ENCODE assay signal across 18 cellular contexts in genomic region chr12:66829660-66830325, GRCh38.
DNase-seq lines count a peak whose midpoint lies in the region; ATAC-seq and TF ChIP-seq lines count a peak whose summit lies in the region.
"Had no signal": no experiment of that assay in that cellular context is flagged by ENCODE, and none has a peak within 500 bp of the region (broad histone marks: within the 10 kb centered on the region; RNA-seq: fewer than 3 reads in every experiment).

No MANE protein-coding gene starts in this region.

- no peaks in the 10 kb centered on the region for H3K9me3 Mint-ChIP-seq in MCF 10A (ENCODE audit: unreplicated experiment)
- peaks cover 5% of the 10 kb centered on the region for H3K9me3 Mint-ChIP-seq in T-helper 1 cell treated with Interleukin-12 subunit alpha and Interleukin-12 subunit beta and Interleukin-4 antibody, amounts not matched to agents 30 μg/mL and 1 μg/mL, for 36 hours
- H3K9me3 Mint-ChIP-seq: nephron had no signal

- H3K4me3 ChIP-seq in mammary epithelial cell (replicated peaks in 1 of 3; ENCODE audit: insufficient read depth in 1 of 3, low read depth in 2 of 3, low read length in 3 of 3) = no peak overlapping the region
- H3K4me3 ChIP-seq in epithelial cell of esophagus (ENCODE audit: low read length) = no peak overlapping the region
- H3K4me3 ChIP-seq in tibial artery = no peak overlapping the region
- H3K4me3 ChIP-seq: suprapubic skin had no signal

- DNase-seq in mammary epithelial cell (peak; percentile 73), MCF 10A (ENCODE audit: unreplicated experiment) (no peak), epithelial cell of esophagus (ENCODE audit: low read depth) (peak; percentile 82), tibial artery (no peak), iPS-NIHi7 (ENCODE audit: extremely low spot score) (no peak)
- DNase-seq: activated effector memory CD4-positive, alpha-beta T cell treated with anti-CD3 and anti-CD28 coated beads, Interleukin-2, amount 50 U/mL, for 16 hours; brain microvascular endothelial cell; GDM1; MV-4-11; NCI-H2081; NCI-H510A; SHP77 treated with DMSO at 0.1 percent for 48 hours; stimulated activated CD4-positive, alpha-beta T cell treated with anti-CD3 and anti-CD28 coated beads, Interleukin-2, amount 100 ng/mL, for 48 hours had no signal

- POLR2A ChIA-PET in MCF 10A (lab: Yijun Ruan, JAX) = no interaction called here

- in situ Hi-C loops in mammary epithelial cell (cut with MboI; ENCODE audit: low sequenced_read_pairs in 2 of 2) = no loop called here

- H3K79me2 ChIP-seq in mammary epithelial cell (ENCODE audit: insufficient read depth, low read length) = peaks cover 20% of the 10 kb centered on the region

- no peak for ATAC-seq in SK-N-SH treated with all-trans-retinoic acid at 6 μM for 48 hours
- ATAC-seq in GM21825 (IDR thresholded peaks at IDR 0.05; ENCODE audit: unreplicated experiment) = no peak

- H3K9ac ChIP-seq in mammary epithelial cell (ENCODE audit: insufficient read depth, low read length) = no peak overlapping the region

- no peaks in the 10 kb centered on the region for H4K20me1 ChIP-seq in mammary epithelial cell (ENCODE audit: insufficient read depth, low read length)

- H3K9me3 ChIP-seq in mammary epithelial cell (replicated peaks; ENCODE audit: insufficient read depth, low read length) = no peaks in the 10 kb centered on the region
- H3K9me3 ChIP-seq in tibial artery = no peaks in the 10 kb centered on the region
- H3K9me3 ChIP-seq: suprapubic skin had no signal

- H3K4me1 Mint-ChIP-seq in MCF 10A (ENCODE audit: insufficient read depth, unreplicated experiment) = no peaks in the 10 kb centered on the region
- peaks cover 15% of the 10 kb centered on the region for H3K4me1 Mint-ChIP-seq in T-helper 1 cell treated with Interleukin-12 subunit alpha and Interleukin-12 subunit beta and Interleukin-4 antibody, amounts not matched to agents 30 μg/mL and 1 μg/mL, for 36 hours (ENCODE audit: low read depth)
- H3K4me1 Mint-ChIP-seq: nephron had no signal

- H3K27ac ChIP-seq in mammary epithelial cell (ENCODE audit: insufficient read depth, low read depth, low read length) (peak overlapping the region; percentile 24), tibial artery (no peak overlapping the region)
- H3K27ac ChIP-seq: brain microvascular endothelial cell, suprapubic skin had no signal

- peaks cover 11% of the 10 kb centered on the region for H3K27me3 Mint-ChIP-seq in MCF 10A (ENCODE audit: insufficient read depth, unreplicated experiment)
- H3K27me3 Mint-ChIP-seq in T-helper 1 cell treated with Interleukin-12 subunit alpha and Interleukin-12 subunit beta and Interleukin-4 antibody, amounts not matched to agents 30 μg/mL and 1 μg/mL, for 36 hours (ENCODE audit: low read depth) = no peaks in the 10 kb centered on the region

- H3K4me1 ChIP-seq in mammary epithelial cell (ENCODE audit: insufficient read depth, low read length) (peaks cover 15% of the 10 kb centered on the region), tibial artery (no peaks in the 10 kb centered on the region)
- H3K4me1 ChIP-seq: suprapubic skin had no signal

- TSS peak; percentile 29 for BruUV-seq in mammary epithelial cell (replicated peaks; lab: Mats Ljungman, UMichigan)
- BruUV-seq in MCF 10A (replicated peaks; lab: Mats Ljungman, UMichigan) = no TSS peak

- intact Hi-C loops in mammary epithelial cell (cut with micrococcal nuclease) (no loop called here), MCF 10A (cut with micrococcal nuclease) (no loop called here), tibial artery (cut with DNase I; ENCODE audit: low total_unique reads) (no loop called here)

- H3K27me3 ChIP-seq in mammary epithelial cell (ENCODE audit: insufficient read depth, low read length) (no peaks in the 10 kb centered on the region), tibial artery (no peaks in the 10 kb centered on the region)
- H3K27me3 ChIP-seq: brain microvascular endothelial cell, suprapubic skin had no signal

- 46% methylated on average over 3 of the region's 3 CpGs for WGBS in mammary epithelial cell (ENCODE audit: low coverage, missing lambda C conversion rate)

- TF ChIP-seq CTCF in mammary epithelial cell (conservative IDR thresholded peaks at IDR 0.05 in 1 of 2, IDR thresholded peaks at IDR 0.05 in 1 of 2; ENCODE audit: extremely low read depth in 1 of 2, insufficient read depth in 1 of 2, low read depth in 1 of 2, low read length in 2 of 2) (no peak), MCF 10A (IDR thresholded peaks at IDR 0.05; ENCODE audit: unreplicated experiment) (no peak), epithelial cell of esophagus (IDR thresholded peaks at IDR 0.05; ENCODE audit: insufficient read depth, low read depth, low read length, missing control alignments) (no peak), tibial artery (IDR thresholded peaks at IDR 0.05) (no peak)

- peak overlapping the region; percentile 49 for H2AFZ ChIP-seq in mammary epithelial cell (ENCODE audit: low read depth, low read length)

- dilution Hi-C loops in mammary epithelial cell (cut with HindIII; ENCODE audit: low sequenced_read_pairs) = no loop called here

- no peak overlapping the region for H3K27ac Mint-ChIP-seq in MCF 10A (ENCODE audit: low read depth, unreplicated experiment)
- peak overlapping the region; percentile 10 for H3K27ac Mint-ChIP-seq in T-helper 1 cell treated with Interleukin-12 subunit alpha and Interleukin-12 subunit beta and Interleukin-4 antibody, amounts not matched to agents 30 μg/mL and 1 μg/mL, for 36 hours

- CTCF ChIA-PET in mammary epithelial cell (lab: Charles Lee; ENCODE audit: low non-redundant PET) = interaction anchor here (0.6 kb wide), 2 partner anchors 9 to 660 kb away, joined by 3 to 5 read pairs; partner anchors contain the start of gene TMBIM4
- CTCF ChIA-PET in MCF 10A (lab: Yijun Ruan, JAX) = interaction anchor here (0.8 kb wide), 1 partner anchor 176 kb away, joined by 3 read pairs; no protein-coding TSS in a partner anchor

- no peaks in the 10 kb centered on the region for H3K36me3 Mint-ChIP-seq in MCF 10A (ENCODE audit: insufficient read depth, unreplicated experiment)
- no peaks in the 10 kb centered on the region for H3K36me3 Mint-ChIP-seq in T-helper 1 cell treated with Interleukin-12 subunit alpha and Interleukin-12 subunit beta and Interleukin-4 antibody, amounts not matched to agents 30 μg/mL and 1 μg/mL, for 36 hours (ENCODE audit: low read depth)

- H3K36me3 ChIP-seq in mammary epithelial cell (ENCODE audit: insufficient read depth, low read length) = no peaks in the 10 kb centered on the region
- H3K36me3 ChIP-seq in tibial artery = no peaks in the 10 kb centered on the region
- H3K36me3 ChIP-seq: brain microvascular endothelial cell, suprapubic skin had no signal

- H3K4me3 Mint-ChIP-seq in MCF 10A (ENCODE audit: unreplicated experiment) = no peak overlapping the region
- peak overlapping the region; percentile 1 for H3K4me3 Mint-ChIP-seq in T-helper 1 cell treated with Interleukin-12 subunit alpha and Interleukin-12 subunit beta and Interleukin-4 antibody, amounts not matched to agents 30 μg/mL and 1 μg/mL, for 36 hours
- H3K4me3 Mint-ChIP-seq: nephron had no signal

- H3K4me2 ChIP-seq in mammary epithelial cell (ENCODE audit: insufficient read depth, low read depth, low read length) = peak overlapping the region; percentile 18

TF ChIP-seq in SK-N-SH treated with all-trans-retinoic acid at 6 μM for 48 hours, 23 proteins besides CTCF, POLR2A, EP300 and RAD21 (continues in another document):
- TF ChIP-seq ZFP30 (CRISPR knock-in tag; IDR thresholded peaks at IDR 0.05) (no peak), PATZ1 (CRISPR knock-in tag; IDR thresholded peaks at IDR 0.05; ENCODE audit: borderline replicate concordance) (no peak), RARB (CRISPR knock-in tag; IDR thresholded peaks at IDR 0.05) (no peak), TSHZ2 (CRISPR knock-in tag; IDR thresholded peaks at IDR 0.05) (no peak), ZNF8 (CRISPR knock-in tag; IDR thresholded peaks at IDR 0.05) (no peak), CSDC2 (CRISPR knock-in tag; IDR thresholded peaks at IDR 0.05) (no peak), ESRRG (CRISPR knock-in tag; IDR thresholded peaks at IDR 0.05) (no peak), TCF4 (CRISPR knock-in tag; IDR thresholded peaks at IDR 0.05; ENCODE audit: borderline replicate concordance) (no peak)

Comparison
In these comparisons a context has a peak if more than half of its experiments do, and no peak if none do; other contexts are left out.
1. DNase-seq: peak in mammary epithelial cell (single experiment) and epithelial cell of esophagus (single experiment); none in MCF 10A (single experiment), tibial artery (0 of 2) and iPS-NIHi7 (single experiment).